In the genomic region with DNA sequence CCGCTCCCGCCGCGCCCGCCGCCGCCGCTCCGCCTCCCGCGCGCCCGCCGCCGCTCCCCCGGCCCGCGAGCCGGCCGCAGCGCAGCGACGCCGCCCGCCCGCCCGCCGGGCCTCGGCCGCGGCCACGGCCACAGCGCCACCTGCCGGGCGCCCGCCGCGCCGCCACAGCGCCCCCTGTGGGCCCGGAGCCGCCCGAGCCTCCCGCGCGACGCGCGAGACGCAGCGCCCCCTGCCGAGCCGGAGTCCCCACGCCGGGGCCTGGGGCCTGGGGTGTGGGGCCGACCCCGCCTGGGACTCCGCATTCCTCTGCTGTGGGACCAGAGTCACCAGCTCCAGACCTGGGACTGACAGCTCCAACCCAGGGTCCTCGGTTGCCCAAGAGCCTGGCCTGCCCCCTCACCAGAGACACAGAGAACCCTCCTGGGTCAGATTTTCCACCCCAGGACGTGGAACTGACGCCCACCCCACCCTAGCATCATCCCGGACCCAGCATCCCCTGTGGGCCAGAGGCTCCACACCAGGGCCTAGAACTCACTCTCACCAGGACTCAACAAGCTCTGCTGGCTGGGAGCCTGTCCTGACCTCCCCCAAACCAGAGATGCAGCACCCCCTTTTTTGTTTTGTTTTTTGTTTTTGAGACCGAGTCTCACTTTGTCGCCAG, we compare ENCODE assay signal across 1 cellular context.
TF ChIP-seq lines count a peak whose summit lies in the region.

A gene with protein sequence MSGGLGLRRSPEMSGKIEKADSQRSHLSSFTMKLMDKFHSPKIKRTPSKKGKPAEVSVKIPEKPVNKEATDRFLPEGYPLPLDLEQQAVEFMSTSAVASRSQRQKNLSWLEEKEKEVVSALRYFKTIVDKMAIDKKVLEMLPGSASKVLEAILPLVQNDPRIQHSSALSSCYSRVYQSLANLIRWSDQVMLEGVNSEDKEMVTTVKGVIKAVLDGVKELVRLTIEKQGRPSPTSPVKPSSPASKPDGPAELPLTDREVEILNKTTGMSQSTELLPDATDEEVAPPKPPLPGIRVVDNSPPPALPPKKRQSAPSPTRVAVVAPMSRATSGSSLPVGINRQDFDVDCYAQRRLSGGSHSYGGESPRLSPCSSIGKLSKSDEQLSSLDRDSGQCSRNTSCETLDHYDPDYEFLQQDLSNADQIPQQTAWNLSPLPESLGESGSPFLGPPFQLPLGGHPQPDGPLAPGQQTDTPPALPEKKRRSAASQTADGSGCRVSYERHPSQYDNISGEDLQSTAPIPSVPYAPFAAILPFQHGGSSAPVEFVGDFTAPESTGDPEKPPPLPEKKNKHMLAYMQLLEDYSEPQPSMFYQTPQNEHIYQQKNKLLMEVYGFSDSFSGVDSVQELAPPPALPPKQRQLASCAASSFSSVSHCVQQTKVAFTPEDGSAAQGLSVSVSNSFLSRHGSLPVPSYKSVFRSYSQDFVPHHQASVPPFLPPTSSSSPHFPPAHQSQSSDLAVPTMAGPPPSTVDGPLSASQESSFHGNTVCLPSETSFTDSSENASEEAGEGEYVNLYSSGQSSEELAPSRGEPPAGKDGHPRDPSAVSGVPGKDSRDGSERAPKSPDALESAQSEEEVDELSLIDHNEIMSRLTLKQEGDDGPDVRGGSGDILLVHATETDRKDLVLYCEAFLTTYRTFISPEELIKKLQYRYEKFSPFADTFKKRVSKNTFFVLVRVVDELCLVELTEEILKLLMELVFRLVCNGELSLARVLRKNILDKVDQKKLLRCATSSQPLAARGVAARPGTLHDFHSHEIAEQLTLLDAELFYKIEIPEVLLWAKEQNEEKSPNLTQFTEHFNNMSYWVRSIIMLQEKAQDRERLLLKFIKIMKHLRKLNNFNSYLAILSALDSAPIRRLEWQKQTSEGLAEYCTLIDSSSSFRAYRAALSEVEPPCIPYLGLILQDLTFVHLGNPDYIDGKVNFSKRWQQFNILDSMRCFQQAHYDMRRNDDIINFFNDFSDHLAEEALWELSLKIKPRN (N-terminal part only) (minus strand): TSS at position 89 of the 661 bp plus-strand sequence. CDS start 246 bp downstream, outside the sequence.

TF ChIP-seq in GM12878, 131 proteins besides CTCF, POLR2A, EP300 and RAD21 (continued from another document and continues in another):
- TF ChIP-seq ASH2L (IDR thresholded peaks at IDR 0.05; ENCODE audit: borderline replicate concordance, low read depth), result no peak
- no peak for TF ChIP-seq PAX8 (IDR thresholded peaks at IDR 0.05)
- TF ChIP-seq SUPT20H (IDR thresholded peaks at IDR 0.05; ENCODE audit: borderline replicate concordance, control insufficient read depth, low read depth, low read length), result no peak
- TF ChIP-seq, protein P1, sequence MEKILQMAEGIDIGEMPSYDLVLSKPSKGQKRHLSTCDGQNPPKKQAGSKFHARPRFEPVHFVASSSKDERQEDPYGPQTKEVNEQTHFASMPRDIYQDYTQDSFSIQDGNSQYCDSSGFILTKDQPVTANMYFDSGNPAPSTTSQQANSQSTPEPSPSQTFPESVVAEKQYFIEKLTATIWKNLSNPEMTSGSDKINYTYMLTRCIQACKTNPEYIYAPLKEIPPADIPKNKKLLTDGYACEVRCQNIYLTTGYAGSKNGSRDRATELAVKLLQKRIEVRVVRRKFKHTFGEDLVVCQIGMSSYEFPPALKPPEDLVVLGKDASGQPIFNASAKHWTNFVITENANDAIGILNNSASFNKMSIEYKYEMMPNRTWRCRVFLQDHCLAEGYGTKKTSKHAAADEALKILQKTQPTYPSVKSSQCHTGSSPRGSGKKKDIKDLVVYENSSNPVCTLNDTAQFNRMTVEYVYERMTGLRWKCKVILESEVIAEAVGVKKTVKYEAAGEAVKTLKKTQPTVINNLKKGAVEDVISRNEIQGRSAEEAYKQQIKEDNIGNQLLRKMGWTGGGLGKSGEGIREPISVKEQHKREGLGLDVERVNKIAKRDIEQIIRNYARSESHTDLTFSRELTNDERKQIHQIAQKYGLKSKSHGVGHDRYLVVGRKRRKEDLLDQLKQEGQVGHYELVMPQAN (conservative IDR thresholded peaks at IDR 0.05), result no peak
- TF ChIP-seq RFX5 (IDR thresholded peaks at IDR 0.05; ENCODE audit: low read depth, low read length), result no peak
- TF ChIP-seq CREM (IDR thresholded peaks at IDR 0.05; ENCODE audit: low read depth), result no peak
- TF ChIP-seq, protein P2, sequence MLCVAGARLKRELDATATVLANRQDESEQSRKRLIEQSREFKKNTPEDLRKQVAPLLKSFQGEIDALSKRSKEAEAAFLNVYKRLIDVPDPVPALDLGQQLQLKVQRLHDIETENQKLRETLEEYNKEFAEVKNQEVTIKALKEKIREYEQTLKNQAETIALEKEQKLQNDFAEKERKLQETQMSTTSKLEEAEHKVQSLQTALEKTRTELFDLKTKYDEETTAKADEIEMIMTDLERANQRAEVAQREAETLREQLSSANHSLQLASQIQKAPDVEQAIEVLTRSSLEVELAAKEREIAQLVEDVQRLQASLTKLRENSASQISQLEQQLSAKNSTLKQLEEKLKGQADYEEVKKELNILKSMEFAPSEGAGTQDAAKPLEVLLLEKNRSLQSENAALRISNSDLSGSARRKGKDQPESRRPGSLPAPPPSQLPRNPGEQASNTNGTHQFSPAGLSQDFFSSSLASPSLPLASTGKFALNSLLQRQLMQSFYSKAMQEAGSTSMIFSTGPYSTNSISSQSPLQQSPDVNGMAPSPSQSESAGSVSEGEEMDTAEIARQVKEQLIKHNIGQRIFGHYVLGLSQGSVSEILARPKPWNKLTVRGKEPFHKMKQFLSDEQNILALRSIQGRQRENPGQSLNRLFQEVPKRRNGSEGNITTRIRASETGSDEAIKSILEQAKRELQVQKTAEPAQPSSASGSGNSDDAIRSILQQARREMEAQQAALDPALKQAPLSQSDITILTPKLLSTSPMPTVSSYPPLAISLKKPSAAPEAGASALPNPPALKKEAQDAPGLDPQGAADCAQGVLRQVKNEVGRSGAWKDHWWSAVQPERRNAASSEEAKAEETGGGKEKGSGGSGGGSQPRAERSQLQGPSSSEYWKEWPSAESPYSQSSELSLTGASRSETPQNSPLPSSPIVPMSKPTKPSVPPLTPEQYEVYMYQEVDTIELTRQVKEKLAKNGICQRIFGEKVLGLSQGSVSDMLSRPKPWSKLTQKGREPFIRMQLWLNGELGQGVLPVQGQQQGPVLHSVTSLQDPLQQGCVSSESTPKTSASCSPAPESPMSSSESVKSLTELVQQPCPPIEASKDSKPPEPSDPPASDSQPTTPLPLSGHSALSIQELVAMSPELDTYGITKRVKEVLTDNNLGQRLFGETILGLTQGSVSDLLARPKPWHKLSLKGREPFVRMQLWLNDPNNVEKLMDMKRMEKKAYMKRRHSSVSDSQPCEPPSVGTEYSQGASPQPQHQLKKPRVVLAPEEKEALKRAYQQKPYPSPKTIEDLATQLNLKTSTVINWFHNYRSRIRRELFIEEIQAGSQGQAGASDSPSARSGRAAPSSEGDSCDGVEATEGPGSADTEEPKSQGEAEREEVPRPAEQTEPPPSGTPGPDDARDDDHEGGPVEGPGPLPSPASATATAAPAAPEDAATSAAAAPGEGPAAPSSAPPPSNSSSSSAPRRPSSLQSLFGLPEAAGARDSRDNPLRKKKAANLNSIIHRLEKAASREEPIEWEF (IDR thresholded peaks at IDR 0.05; ENCODE audit: insufficient replicate concordance, low read depth, low read length), result no peak
- peak; percentile 76 for TF ChIP-seq SMC3 (IDR thresholded peaks at IDR 0.05; ENCODE audit: borderline replicate concordance, low read length)
- no peak for TF ChIP-seq SP1 (IDR thresholded peaks at IDR 0.05; ENCODE audit: low read depth, low read length)
- TF ChIP-seq GATAD2B (conservative IDR thresholded peaks at IDR 0.05; ENCODE audit: low read depth), result 0 out of 2 replicates have a peak, but pooled peaks have one; percentile 24
- TF ChIP-seq, protein P3, sequence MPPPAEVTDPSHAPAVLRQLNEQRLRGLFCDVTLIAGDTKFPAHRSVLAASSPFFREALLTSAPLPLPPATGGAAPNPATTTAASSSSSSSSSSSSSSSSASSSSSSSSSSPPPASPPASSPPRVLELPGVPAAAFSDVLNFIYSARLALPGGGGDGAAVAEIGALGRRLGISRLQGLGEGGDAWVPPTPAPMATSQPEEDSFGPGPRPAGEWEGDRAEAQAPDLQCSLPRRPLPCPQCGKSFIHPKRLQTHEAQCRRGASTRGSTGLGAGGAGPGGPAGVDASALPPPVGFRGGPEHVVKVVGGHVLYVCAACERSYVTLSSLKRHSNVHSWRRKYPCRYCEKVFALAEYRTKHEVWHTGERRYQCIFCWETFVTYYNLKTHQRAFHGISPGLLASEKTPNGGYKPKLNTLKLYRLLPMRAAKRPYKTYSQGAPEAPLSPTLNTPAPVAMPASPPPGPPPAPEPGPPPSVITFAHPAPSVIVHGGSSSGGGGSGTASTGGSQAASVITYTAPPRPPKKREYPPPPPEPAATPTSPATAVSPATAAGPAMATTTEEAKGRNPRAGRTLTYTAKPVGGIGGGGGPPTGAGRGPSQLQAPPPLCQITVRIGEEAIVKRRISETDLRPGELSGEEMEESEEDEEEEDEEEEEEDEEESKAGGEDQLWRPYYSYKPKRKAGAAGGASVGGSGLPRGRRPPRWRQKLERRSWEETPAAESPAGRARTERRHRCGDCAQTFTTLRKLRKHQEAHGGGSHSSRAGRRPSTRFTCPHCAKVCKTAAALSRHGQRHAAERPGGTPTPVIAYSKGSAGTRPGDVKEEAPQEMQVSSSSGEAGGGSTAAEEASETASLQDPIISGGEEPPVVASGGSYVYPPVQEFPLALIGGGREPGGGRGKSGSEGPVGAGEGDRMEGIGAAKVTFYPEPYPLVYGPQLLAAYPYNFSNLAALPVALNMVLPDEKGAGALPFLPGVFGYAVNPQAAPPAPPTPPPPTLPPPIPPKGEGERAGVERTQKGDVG (CRISPR knock-in tag; IDR thresholded peaks at IDR 0.05), result no peak
- no peak for TF ChIP-seq RELA (IDR thresholded peaks at IDR 0.05; ENCODE audit: borderline replicate concordance, partially characterized antibody)
- TF ChIP-seq NFYA (IDR thresholded peaks at IDR 0.05; ENCODE audit: borderline replicate concordance, low read depth, low read length), result no peak
- TF ChIP-seq NBN (IDR thresholded peaks at IDR 0.05), result no peak
- peak; percentile 22 to 49; a peak in 3 of 4 replicates for TF ChIP-seq BHLHE40 (IDR thresholded peaks at IDR 0.05; ENCODE audit: borderline replicate concordance in 1 of 2, low read depth in 2 of 2, low read length in 1 of 2)
- TF ChIP-seq, protein P4, sequence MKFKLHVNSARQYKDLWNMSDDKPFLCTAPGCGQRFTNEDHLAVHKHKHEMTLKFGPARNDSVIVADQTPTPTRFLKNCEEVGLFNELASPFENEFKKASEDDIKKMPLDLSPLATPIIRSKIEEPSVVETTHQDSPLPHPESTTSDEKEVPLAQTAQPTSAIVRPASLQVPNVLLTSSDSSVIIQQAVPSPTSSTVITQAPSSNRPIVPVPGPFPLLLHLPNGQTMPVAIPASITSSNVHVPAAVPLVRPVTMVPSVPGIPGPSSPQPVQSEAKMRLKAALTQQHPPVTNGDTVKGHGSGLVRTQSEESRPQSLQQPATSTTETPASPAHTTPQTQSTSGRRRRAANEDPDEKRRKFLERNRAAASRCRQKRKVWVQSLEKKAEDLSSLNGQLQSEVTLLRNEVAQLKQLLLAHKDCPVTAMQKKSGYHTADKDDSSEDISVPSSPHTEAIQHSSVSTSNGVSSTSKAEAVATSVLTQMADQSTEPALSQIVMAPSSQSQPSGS (IDR thresholded peaks at IDR 0.05; ENCODE audit: low read length), result no peak
- TF ChIP-seq MXI1 (IDR thresholded peaks at IDR 0.05; ENCODE audit: low read depth, low read length), result no peak
- no peak for TF ChIP-seq NRF1 (conservative IDR thresholded peaks at IDR 0.05; ENCODE audit: low read depth, low read length)
- TF ChIP-seq EZH2 (IDR thresholded peaks at IDR 0.05; ENCODE audit: borderline replicate concordance, control insufficient read depth, low read depth, low read length), result no peak
- TF ChIP-seq ZSCAN29 (IDR thresholded peaks at IDR 0.05), result 0 out of 2 replicates have a peak, but pooled peaks have one; percentile 33
- TF ChIP-seq, protein P5, sequence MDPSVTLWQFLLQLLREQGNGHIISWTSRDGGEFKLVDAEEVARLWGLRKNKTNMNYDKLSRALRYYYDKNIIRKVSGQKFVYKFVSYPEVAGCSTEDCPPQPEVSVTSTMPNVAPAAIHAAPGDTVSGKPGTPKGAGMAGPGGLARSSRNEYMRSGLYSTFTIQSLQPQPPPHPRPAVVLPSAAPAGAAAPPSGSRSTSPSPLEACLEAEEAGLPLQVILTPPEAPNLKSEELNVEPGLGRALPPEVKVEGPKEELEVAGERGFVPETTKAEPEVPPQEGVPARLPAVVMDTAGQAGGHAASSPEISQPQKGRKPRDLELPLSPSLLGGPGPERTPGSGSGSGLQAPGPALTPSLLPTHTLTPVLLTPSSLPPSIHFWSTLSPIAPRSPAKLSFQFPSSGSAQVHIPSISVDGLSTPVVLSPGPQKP (IDR thresholded peaks at IDR 0.05; ENCODE audit: low read depth, low read length), result no peak
- TF ChIP-seq TCF12 (IDR thresholded peaks at IDR 0.05; ENCODE audit: low read depth, low read length), result no peak
- TF ChIP-seq CREB1 (IDR thresholded peaks at IDR 0.05; ENCODE audit: low read depth), result no peak
- TF ChIP-seq YBX1 (IDR thresholded peaks at IDR 0.05), result no peak
- TF ChIP-seq, protein P6, sequence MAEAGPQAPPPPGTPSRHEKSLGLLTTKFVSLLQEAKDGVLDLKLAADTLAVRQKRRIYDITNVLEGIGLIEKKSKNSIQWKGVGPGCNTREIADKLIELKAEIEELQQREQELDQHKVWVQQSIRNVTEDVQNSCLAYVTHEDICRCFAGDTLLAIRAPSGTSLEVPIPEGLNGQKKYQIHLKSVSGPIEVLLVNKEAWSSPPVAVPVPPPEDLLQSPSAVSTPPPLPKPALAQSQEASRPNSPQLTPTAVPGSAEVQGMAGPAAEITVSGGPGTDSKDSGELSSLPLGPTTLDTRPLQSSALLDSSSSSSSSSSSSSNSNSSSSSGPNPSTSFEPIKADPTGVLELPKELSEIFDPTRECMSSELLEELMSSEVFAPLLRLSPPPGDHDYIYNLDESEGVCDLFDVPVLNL (IDR thresholded peaks at IDR 0.05; ENCODE audit: low read depth, low read length), result no peak
- TF ChIP-seq SMAD5 (IDR thresholded peaks at IDR 0.05; ENCODE audit: low read depth), result no peak
- TF ChIP-seq CHD1 (IDR thresholded peaks at IDR 0.05; ENCODE audit: low read depth, low read length), result 0 out of 2 replicates have a peak, but pooled peaks have one; percentile 31
- TF ChIP-seq WRNIP1 (IDR thresholded peaks at IDR 0.05; ENCODE audit: borderline replicate concordance, low read depth, low read length), result no peak
- no peak for TF ChIP-seq ESRRA (IDR thresholded peaks at IDR 0.05; ENCODE audit: low read length)
- TF ChIP-seq NFXL1 (IDR thresholded peaks at IDR 0.05; ENCODE audit: borderline replicate concordance), result no peak
- TF ChIP-seq, protein P7, sequence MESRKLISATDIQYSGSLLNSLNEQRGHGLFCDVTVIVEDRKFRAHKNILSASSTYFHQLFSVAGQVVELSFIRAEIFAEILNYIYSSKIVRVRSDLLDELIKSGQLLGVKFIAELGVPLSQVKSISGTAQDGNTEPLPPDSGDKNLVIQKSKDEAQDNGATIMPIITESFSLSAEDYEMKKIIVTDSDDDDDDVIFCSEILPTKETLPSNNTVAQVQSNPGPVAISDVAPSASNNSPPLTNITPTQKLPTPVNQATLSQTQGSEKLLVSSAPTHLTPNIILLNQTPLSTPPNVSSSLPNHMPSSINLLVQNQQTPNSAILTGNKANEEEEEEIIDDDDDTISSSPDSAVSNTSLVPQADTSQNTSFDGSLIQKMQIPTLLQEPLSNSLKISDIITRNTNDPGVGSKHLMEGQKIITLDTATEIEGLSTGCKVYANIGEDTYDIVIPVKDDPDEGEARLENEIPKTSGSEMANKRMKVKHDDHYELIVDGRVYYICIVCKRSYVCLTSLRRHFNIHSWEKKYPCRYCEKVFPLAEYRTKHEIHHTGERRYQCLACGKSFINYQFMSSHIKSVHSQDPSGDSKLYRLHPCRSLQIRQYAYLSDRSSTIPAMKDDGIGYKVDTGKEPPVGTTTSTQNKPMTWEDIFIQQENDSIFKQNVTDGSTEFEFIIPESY (IDR thresholded peaks at IDR 0.05), result no peak
- no peak for TF ChIP-seq RAD51 (IDR thresholded peaks at IDR 0.05)
- TF ChIP-seq MTA2 (IDR thresholded peaks at IDR 0.05; ENCODE audit: low read depth), result no peak
- no peak for TF ChIP-seq ETV6 (conservative IDR thresholded peaks at IDR 0.05 in 1 of 2, IDR thresholded peaks at IDR 0.05 in 1 of 2; ENCODE audit: borderline replicate concordance in 1 of 2, low read depth in 1 of 2)
